In the genomic region with DNA sequence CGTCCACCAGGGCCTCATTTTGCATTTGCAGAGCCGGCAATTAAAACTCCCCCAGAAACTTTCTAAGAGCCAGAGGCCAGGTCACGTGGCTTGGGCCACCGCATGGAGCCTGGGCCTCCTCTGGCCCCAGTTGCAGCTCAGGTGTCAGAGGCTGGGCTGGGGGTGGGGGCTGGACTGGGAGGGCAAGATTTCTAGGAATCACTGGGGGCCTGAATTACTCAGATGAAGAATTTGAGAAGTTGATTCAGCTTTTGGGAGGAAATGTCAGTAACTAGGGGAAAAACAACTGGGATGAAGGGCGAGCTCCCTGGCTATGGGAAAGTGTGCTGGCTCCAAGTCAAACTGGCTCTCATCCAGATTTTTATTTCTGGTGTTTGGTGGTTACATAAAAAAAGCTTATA, we compare ENCODE assay signal across 11 cellular contexts.
DNase-seq lines count a peak whose midpoint lies in the region; ATAC-seq, FAIRE-seq and TF ChIP-seq lines count a peak whose summit lies in the region.
"Had no signal": no experiment of that assay in that cellular context is flagged by ENCODE, and none has a peak within 500 bp of the region (broad histone marks: within the 10 kb centered on the region; RNA-seq: fewer than 3 reads in every experiment).

No MANE protein-coding gene starts in this region.

- intact Hi-C loops in pancreas (cut with DNase I) = no loop called here

- H3K36me3 ChIP-seq in SJCRH30 (no peaks in the 10 kb centered on the region), pancreas (no peaks in the 10 kb centered on the region)

- H3K4me1 ChIP-seq in SJCRH30 (no peaks in the 10 kb centered on the region; the same call in 1 of the 2 replicates), pancreas (no peaks in the 10 kb centered on the region)

- ATAC-seq in pancreas = peak in 3 of 4 donors; percentile 54 to 72 (median 59)
- ATAC-seq in GM18505 (IDR thresholded peaks at IDR 0.05; ENCODE audit: unreplicated experiment) = no peak
- ATAC-seq: activated CD4-positive, CD25-positive, alpha-beta regulatory T cell treated with anti-CD3 and anti-CD28 coated beads, Interleukin-2, amount 50 U/mL, for 24 hours; HCT116 had no signal

- no peak overlapping the region for H3K4me3 ChIP-seq in AG09309 (ENCODE audit: control insufficient read depth, low read depth, low read length)
- H3K4me3 ChIP-seq in SJCRH30 = no peak overlapping the region
- H3K4me3 ChIP-seq in foreskin fibroblast (ENCODE audit: low read depth in 1 of 2, low read length in 2 of 2) = no peak overlapping the region
- H3K4me3 ChIP-seq in pancreas = no peak overlapping the region

- H3K27ac ChIP-seq in SJCRH30 = no peak overlapping the region
- peak overlapping the region in 1 of 4 donors; percentile 22 for H3K27ac ChIP-seq in pancreas

- 67 to 71% methylated on average over 5 of the region's 5 CpGs for WGBS in pancreas, 2 donors

- DNase-seq in AG09309 (ENCODE audit: low read depth) = peak; percentile 8
- DNase-seq in SJCRH30 = peak; percentile 22 to 46
- peak; percentile 71 to 85 for DNase-seq in foreskin fibroblast
- peak in 2 of 6 donors; percentile 6 to 30 for DNase-seq in pancreas
- DNase-seq in NCI-H2227 (lab: John Stamatoyannopoulos, UW; ENCODE audit: unreplicated experiment) = no peak
- no peak for DNase-seq in NCI-H2081 treated with DMSO at 0.1 percent for 48 hours (lab: John Stamatoyannopoulos, UW)
- DNase-seq in NCI-H2107 treated with DMSO at 0.1 percent for 48 hours (lab: John Stamatoyannopoulos, UW; ENCODE audit: unreplicated experiment) = no peak

- H3K27me3 ChIP-seq in SJCRH30 (no peaks in the 10 kb centered on the region), pancreas (no peaks in the 10 kb centered on the region)

- H3K9me3 ChIP-seq in SJCRH30 (replicated peaks) (no peaks in the 10 kb centered on the region), pancreas (no peaks in the 10 kb centered on the region)

- TF ChIP-seq CTCF in AG09309 (IDR thresholded peaks at IDR 0.05; ENCODE audit: control insufficient read depth, insufficient read depth, low read depth, low read length, missing control alignments) = no peak
- no peak for TF ChIP-seq CTCF in foreskin fibroblast (IDR thresholded peaks at IDR 0.05; ENCODE audit: low read depth, low read length)
- TF ChIP-seq CTCF in pancreas (IDR thresholded peaks at IDR 0.05) = no peak

- TF ChIP-seq POLR2A in GM18505 (IDR thresholded peaks at IDR 0.05; ENCODE audit: borderline replicate concordance, extremely low read depth, insufficient read depth, insufficient read length) = no peak

- FAIRE-seq in pancreas (lab: Jason Lieb, UNC) = no peak
- FAIRE-seq: HTR-8/SVneo had no signal

Comparison
In these comparisons a context has a peak if more than half of its experiments do, and no peak if none do; other contexts are left out.
1. DNase-seq: peak in AG09309 (single experiment), SJCRH30 (2 of 2) and foreskin fibroblast (2 of 2); none in NCI-H2227 (single experiment), NCI-H2081 treated with DMSO at 0.1 percent for 48 hours (single experiment) and NCI-H2107 treated with DMSO at 0.1 percent for 48 hours (single experiment).